ENCODE assay signal across 10 cellular contexts in the genomic region with DNA sequence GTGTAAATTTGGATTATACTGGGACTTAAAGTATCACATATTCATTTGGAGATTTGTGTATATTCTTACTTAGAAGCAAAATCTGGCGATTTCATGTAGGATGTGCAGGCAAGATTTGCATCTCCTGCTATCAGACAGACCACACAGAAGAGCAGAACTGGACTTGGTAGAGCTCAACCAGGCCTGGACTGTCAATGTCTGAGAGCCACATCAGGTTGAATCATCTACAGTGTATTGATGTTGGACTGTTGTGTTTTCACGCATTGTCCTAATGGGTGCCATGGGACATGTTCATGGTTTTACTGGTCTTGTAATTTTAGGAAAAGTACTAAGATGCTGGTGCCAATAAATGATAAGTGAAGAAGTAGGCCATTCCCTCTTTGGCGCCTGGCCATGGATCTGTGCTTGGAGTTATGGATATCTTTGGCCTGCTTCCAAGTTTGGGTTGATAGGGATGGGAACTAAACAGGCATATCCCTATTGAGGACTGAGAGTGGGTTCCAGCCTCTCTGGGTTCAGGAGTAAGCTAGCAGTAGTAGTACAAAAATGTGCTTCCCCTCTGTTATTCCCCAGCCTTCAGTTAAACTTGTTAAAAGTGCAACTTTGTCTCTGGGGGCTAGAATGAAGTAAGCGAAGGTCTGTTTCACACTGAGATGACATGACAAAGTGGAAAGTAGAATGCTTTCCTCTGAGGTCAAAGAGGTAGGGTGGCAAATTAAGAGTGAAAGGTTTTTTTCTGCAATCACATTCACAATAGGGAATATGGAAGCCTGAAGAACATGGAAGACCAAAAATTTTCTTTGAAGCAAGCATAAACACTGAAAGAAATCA. TPM values are rescaled to one million over a fixed set of nuclear protein-coding genes. Genes with fewer than 3 reads are reported as not detected.
DNase-seq lines count a peak whose midpoint lies in the region; ATAC-seq and TF ChIP-seq lines count a peak whose summit lies in the region.
"Had no signal": no experiment of that assay in that cellular context is flagged by ENCODE, and none has a peak within 500 bp of the region (broad histone marks: within the 10 kb centered on the region; RNA-seq: fewer than 3 reads in every experiment).

No MANE protein-coding gene starts in this region.

- H3K4me3 ChIP-seq in right cardiac atrium (ENCODE audit: low read length) = no peak overlapping the region
- H3K4me3 ChIP-seq: right lobe of liver, tibial nerve had no signal

- no peaks in the 10 kb centered on the region for H3K27me3 ChIP-seq in right cardiac atrium (ENCODE audit: control insufficient read depth, insufficient read depth)
- H3K27me3 ChIP-seq: right lobe of liver, tibial nerve had no signal

- DNase-seq in right cardiac atrium (peak; percentile 63 to 91 (median 86)), HFFc6 (no peak), GDM1 (lab: John Stamatoyannopoulos, UW) (no peak), NCI-H2196 treated with DMSO at 0.1 percent for 48 hours (lab: John Stamatoyannopoulos, UW; ENCODE audit: unreplicated experiment) (no peak), NCI-H2227 treated with DMSO at 0.1 percent for 48 hours (lab: John Stamatoyannopoulos, UW) (no peak)
- DNase-seq: right lobe of liver had no signal

- no peaks in the 10 kb centered on the region for H3K9me3 Mint-ChIP-seq in HFFc6

- TF ChIP-seq CTCF in HFFc6 (IDR thresholded peaks at IDR 0.05) = no peak

- H3K27ac Mint-ChIP-seq in HFFc6 = no peak overlapping the region

- H3K4me3 Mint-ChIP-seq in HFFc6 = no peak overlapping the region

- peak overlapping the region; percentile 23 for H3K27ac ChIP-seq in right cardiac atrium (ENCODE audit: low read length)
- H3K27ac ChIP-seq: right lobe of liver had no signal

- peak; percentile 64 for ATAC-seq in GM18861 (IDR thresholded peaks at IDR 0.05; ENCODE audit: unreplicated experiment)
- ATAC-seq in GM21723 (IDR thresholded peaks at IDR 0.05; ENCODE audit: unreplicated experiment) = peak; percentile 67
- ATAC-seq in HG03521 (IDR thresholded peaks at IDR 0.05; ENCODE audit: unreplicated experiment) = peak; percentile 52
- peak; percentile 17 to 37 for ATAC-seq in right cardiac atrium
- ATAC-seq: right lobe of liver had no signal

- peaks cover 9% of the 10 kb centered on the region for H3K4me1 ChIP-seq in right cardiac atrium (ENCODE audit: control insufficient read depth, insufficient read depth, low read length)
- H3K4me1 ChIP-seq: right lobe of liver had no signal

- H3K9me3 ChIP-seq in right cardiac atrium (ENCODE audit: control insufficient read depth, low read length) = no peaks in the 10 kb centered on the region
- H3K9me3 ChIP-seq: right lobe of liver, tibial nerve had no signal

- WGBS in right cardiac atrium = 49% methylated on average over 4 of the region's 4 CpGs

- H3K27me3 Mint-ChIP-seq in HFFc6 (ENCODE audit: insufficient read depth) = no peaks in the 10 kb centered on the region

- intact Hi-C loops in right cardiac atrium (cut with DNase I) = no loop called here

- peaks cover 9% of the 10 kb centered on the region for H3K4me1 Mint-ChIP-seq in HFFc6 (ENCODE audit: low read depth)

- no peaks in the 10 kb centered on the region for H3K36me3 Mint-ChIP-seq in HFFc6 (ENCODE audit: low read depth)

RNA-seq across cellular contexts. Expression of gene NEMP2, which starts 49.2 kb away (rescaled TPM):
- total RNA-seq in right cardiac atrium = 1 to 10 TPM; 3.7 to 8.9 (median 6.2) TPM
- polyA plus RNA-seq in right cardiac atrium = 0.84 TPM
- total RNA-seq in HFFc6 (2021; fragmentation: NEBNext Ultra II Directional; extraction: Animal tissue kit (Norgen Biotek cat#: 25700)) = 1 to 10 TPM; 1.5 to 7.4 (median 6.5) TPM

Comparison
In these comparisons a context has a peak if more than half of its experiments do, and no peak if none do; other contexts are left out.
1. DNase-seq: peak in right cardiac atrium (3 of 3); none in HFFc6 (single experiment), GDM1 (single experiment), NCI-H2196 treated with DMSO at 0.1 percent for 48 hours (single experiment) and NCI-H2227 treated with DMSO at 0.1 percent for 48 hours (single experiment).
2. Peak in every context shown above with its lines, with median percentiles within 50 percentile points of each other: ATAC-seq.